In the genomic region with DNA sequence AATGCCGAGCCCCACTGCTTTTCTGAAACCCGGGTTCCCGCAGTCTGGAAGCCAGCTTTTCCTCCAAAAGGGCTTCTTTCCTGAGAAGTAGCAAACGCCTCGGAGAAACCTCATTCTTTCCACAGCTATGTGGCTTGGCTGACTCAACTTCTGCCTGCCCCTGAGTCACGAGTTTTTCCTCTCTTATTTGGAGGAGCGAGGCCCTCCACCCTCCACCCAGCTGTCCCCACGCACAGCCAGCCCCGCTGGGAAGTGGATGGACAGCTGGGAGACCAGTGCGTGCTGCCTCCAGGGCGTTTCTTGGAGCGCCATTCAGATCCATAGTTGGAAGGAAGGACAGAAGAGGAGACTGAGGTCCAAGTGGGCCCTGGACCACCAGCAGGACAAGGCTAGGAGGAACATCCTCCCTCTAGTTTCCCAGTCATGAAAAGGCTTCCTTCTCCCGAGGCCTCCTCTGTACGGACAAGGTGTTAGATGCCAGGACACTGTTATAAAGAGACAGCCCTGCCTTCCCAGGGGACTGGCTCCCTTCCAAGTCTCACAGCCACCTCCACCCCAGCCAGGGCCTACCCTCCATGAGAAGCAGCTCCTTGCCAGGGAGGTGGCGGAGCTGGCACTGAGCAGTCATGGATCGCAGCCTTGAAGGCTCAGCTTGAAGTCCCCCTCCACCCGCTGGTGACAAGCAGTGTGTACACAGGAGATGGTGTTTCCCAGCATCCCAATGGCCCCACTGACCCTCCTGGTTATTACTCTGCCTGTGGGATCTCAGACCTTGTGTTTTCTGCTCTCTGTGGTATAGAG, we compare ENCODE assay signal across 8 cellular contexts. TPM values are rescaled to one million over a fixed set of nuclear protein-coding genes. Genes with fewer than 3 reads are reported as not detected.
DNase-seq lines count a peak whose midpoint lies in the region; ATAC-seq and TF ChIP-seq lines count a peak whose summit lies in the region.

No MANE protein-coding gene starts in this region.

- H3K56ac ChIP-seq in IMR-90 (ENCODE audit: extremely low read depth, insufficient read depth, low read length), result peak overlapping the region; percentile 88

- H3K27ac ChIP-seq in IMR-90 (ENCODE audit: insufficient read depth, low read length) (peak overlapping the region; percentile 95), thyroid gland (peak overlapping the region; percentile 55 to 63 (median 56))

- H2BK15ac ChIP-seq in IMR-90 (ENCODE audit: low read depth, low read length), result peak overlapping the region; percentile 99; the same call in 2 of the 3 replicates

- in situ Hi-C loops in ACHN (cut with HindIII; ENCODE audit: low pct_ligation_motif_present, low pct_unique_long_range_greater_than_20kb, low sequenced_read_pairs) (no loop called here), IMR-90 (cut with MboI; ENCODE audit: low sequenced_read_pairs) (no loop called here), astrocyte of the cerebellum (cut with HindIII; ENCODE audit: low sequenced_read_pairs) (no loop called here)

- peak; percentile 45; the same call in 1 of the 2 replicates for TF ChIP-seq POLR2A in IMR-90 (IDR thresholded peaks at IDR 0.05; ENCODE audit: low read depth, low read length)
- no peak for TF ChIP-seq POLR2A in thyroid gland (IDR thresholded peaks at IDR 0.05)

- H3K9me1 ChIP-seq in IMR-90 (ENCODE audit: insufficient read depth, low read length), result peaks cover 12% of the 10 kb centered on the region

- intact Hi-C loops in IMR-90 (cut with micrococcal nuclease) (loop anchor here (1.0 to 2.0 kb wide), 2 partner anchors 53 to 54 kb away; no protein-coding TSS in a partner anchor), thyroid gland (cut with DNase I) (loop anchor here (10.0 kb wide), 1 partner anchor 52 kb away; the partner anchor contains the start of gene C19orf12)

- dilution Hi-C loops in IMR-90 (cut with HindIII; ENCODE audit: low sequenced_read_pairs, unreplicated experiment), result no loop called here

- peak overlapping the region; percentile 88 for H4K5ac ChIP-seq in IMR-90 (ENCODE audit: low read depth, low read length)

- H3K27me3 ChIP-seq in IMR-90 (ENCODE audit: control insufficient read depth, insufficient read depth, low read length) (no peaks in the 10 kb centered on the region), thyroid gland (no peaks in the 10 kb centered on the region)

- peak overlapping the region; percentile 95 for H3K4ac ChIP-seq in IMR-90 (ENCODE audit: low read depth, low read length)

- no peaks in the 10 kb centered on the region for H3K36me3 ChIP-seq in IMR-90 (ENCODE audit: control insufficient read depth, insufficient read depth, low read length)
- H3K36me3 ChIP-seq in thyroid gland, result no peaks in the 10 kb centered on the region

- peak; percentile 72 for DNase-seq in ACHN
- DNase-seq in IMR-90, result peak; percentile 94
- peak; percentile 86 for DNase-seq in astrocyte of the cerebellum (ENCODE audit: low read depth)
- DNase-seq in left lobe of liver (ENCODE audit: low spot score), result peak; percentile 54
- DNase-seq in thyroid gland, result peak; percentile 84
- DNase-seq in NCI-H748 treated with DMSO at 0.1 percent for 48 hours (lab: John Stamatoyannopoulos, UW), result no peak
- DNase-seq in NOMO-1 treated with dmso at 0.1 percent for 144 hours (lab: John Stamatoyannopoulos, UW; ENCODE audit: unreplicated experiment), result no peak

- peak overlapping the region; percentile 92 for H3K18ac ChIP-seq in IMR-90 (ENCODE audit: low read depth, low read length)

- H3K4me3 ChIP-seq in IMR-90 (ENCODE audit: insufficient read depth, low read depth, low read length) (peak overlapping the region; percentile 11; the same call in 1 of the 2 replicates), astrocyte of the cerebellum (ENCODE audit: low read depth, low read length) (no peak overlapping the region), thyroid gland (replicated peaks in 1 of 3) (no peak overlapping the region)

- peak overlapping the region; percentile 89 for H2AFZ ChIP-seq in IMR-90 (replicated peaks; ENCODE audit: low read length, poor library complexity)

- H2BK5ac ChIP-seq in IMR-90 (ENCODE audit: low read depth, low read length, poor library complexity, severe bottlenecking), result peak overlapping the region; percentile 88

- H3K14ac ChIP-seq in IMR-90 (replicated peaks; ENCODE audit: low read depth, low read length), result peak overlapping the region; percentile 95

- peaks cover 17% of the 10 kb centered on the region for H4K20me1 ChIP-seq in IMR-90 (ENCODE audit: insufficient read depth, low read length)

- peak; percentile 20; the same call in 1 of the 2 replicates for TF ChIP-seq RAD21 in IMR-90 (IDR thresholded peaks at IDR 0.05; ENCODE audit: low read length)

- peak overlapping the region; percentile 88 for H3K23ac ChIP-seq in IMR-90 (ENCODE audit: low read depth, low read length)

- H3K79me1 ChIP-seq in IMR-90 (ENCODE audit: low read depth in 1 of 2, low read length in 2 of 2), result peaks cover 0 to 28% of the 10 kb centered on the region in 2 experiments; a peak in 2 of 4 replicates

- 50% methylated on average over 2 of the region's 17 CpGs; no CpG with 5 or more reads in 1 of the 2 experiments for WGBS in IMR-90 (ENCODE audit: extremely low coverage in 2 of 2, insufficient read length in 1 of 2), 2 experiments
- 38 to 62% methylated on average over 13 to 15 of the region's 17 CpGs for WGBS in thyroid gland, 2 donors

- TF ChIP-seq CTCF in IMR-90 (conservative IDR thresholded peaks at IDR 0.05; ENCODE audit: low read depth, low read length) (no peak), astrocyte of the cerebellum (IDR thresholded peaks at IDR 0.05; ENCODE audit: low read depth, low read length, missing control alignments) (no peak), thyroid gland (IDR thresholded peaks at IDR 0.05) (no peak)

- POLR2A ChIA-PET in IMR-90 (lab: Charles Lee; ENCODE audit: unreplicated experiment), result interaction anchor here (0.5 kb wide), 1 partner anchor 161 kb away, joined by 11 read pairs; no protein-coding TSS in a partner anchor

- peak overlapping the region; percentile 59 for H3K4me2 ChIP-seq in IMR-90 (ENCODE audit: low read depth, low read length)

- H2BK20ac ChIP-seq in IMR-90 (ENCODE audit: low read depth, low read length), result peak overlapping the region; percentile 92

- H2BK120ac ChIP-seq in IMR-90 (ENCODE audit: low read depth, low read length), result peak overlapping the region; percentile 97

- H3K4me1 ChIP-seq in IMR-90 (ENCODE audit: control insufficient read depth, insufficient read depth, low read length) (peaks cover 27% of the 10 kb centered on the region), thyroid gland (peaks cover 26 to 47% of the 10 kb centered on the region in 2 donors)

- H4K8ac ChIP-seq in IMR-90 (ENCODE audit: low read depth in 2 of 2, low read length in 2 of 2), result peak overlapping the region; percentile 87 to 98

- no TSS peak for BruUV-seq in IMR-90 (replicated peaks; lab: Mats Ljungman, UMichigan)

- peak overlapping the region; percentile 95 for H2AK9ac ChIP-seq in IMR-90 (replicated peaks; ENCODE audit: low read depth, low read length, poor library complexity)

- peak overlapping the region; percentile 96 for H2AK5ac ChIP-seq in IMR-90 (ENCODE audit: low read depth, low read length)

- CTCF ChIA-PET in IMR-90 (lab: Yijun Ruan, JAX), result interaction anchor here (0.9 to 2.2 kb wide), 3 partner anchors 9 to 54 kb away, joined by 4 to 7 read pairs (median 4); no protein-coding TSS in a partner anchor

- peak overlapping the region; percentile 68 for H3K9ac ChIP-seq in IMR-90 (ENCODE audit: low read depth, low read length)

- H3K9me3 ChIP-seq in IMR-90 (ENCODE audit: control insufficient read depth, insufficient read depth, low read length) (no peaks in the 10 kb centered on the region), thyroid gland (no peaks in the 10 kb centered on the region)

- ATAC-seq in IMR-90 (ENCODE audit: low read depth), result peak; percentile 60
- no peak for ATAC-seq in left lobe of liver
- ATAC-seq in HG02884 (IDR thresholded peaks at IDR 0.05; ENCODE audit: unreplicated experiment), result no peak

- peak overlapping the region; percentile 99 for H4K91ac ChIP-seq in IMR-90 (ENCODE audit: insufficient read depth, low read depth, low read length)

TF ChIP-seq in IMR-90, 13 proteins besides CTCF, POLR2A, EP300 and RAD21 (continues in another document):
- TF ChIP-seq CHD1 (IDR thresholded peaks at IDR 0.05; ENCODE audit: low read depth, low read length) (no peak), ELK1 (IDR thresholded peaks at IDR 0.05; ENCODE audit: borderline replicate concordance, low read depth, low read length) (no peak), FOS (IDR thresholded peaks at IDR 0.05; ENCODE audit: low read depth, low read length) (peak; percentile 80)

RNA-seq across cellular contexts. Expression of gene PLEKHF1, which starts 2.5 kb away (rescaled TPM):
- 4.7 and 5.0 TPM in 2 replicates for total RNA-seq in IMR-90 (2012; rRNA removed)
- polyA plus RNA-seq in IMR-90 (2012; rRNA removed), result 6.6 and 7.2 TPM in 2 replicates
- 7.0 and 12.9 TPM in 2 replicates for polyA plus RNA-seq in IMR-90 (2012; cell fraction: cytosol; rRNA removed)
- 10.8 and 25.4 TPM in 2 replicates for polyA plus RNA-seq in IMR-90 (2012; cell fraction: nucleus; rRNA removed; ENCODE audit: low replicate concordance)
- total RNA-seq in left lobe of liver, result 11.3 TPM
- total RNA-seq in thyroid gland, result 10 to 100 TPM; 12.1 to 20.3 (median 16.5) TPM

RNA-seq across cellular contexts. Expression of gene C19orf12, which starts 52.3 kb away (rescaled TPM):
- total RNA-seq in IMR-90 (2012; rRNA removed) (16.3 and 19.2 TPM in 2 replicates), left lobe of liver (52.3 TPM), thyroid gland (10 to 100 TPM; 24.4 to 34.0 (median 31.9) TPM)
- 24.0 and 24.2 TPM in 2 replicates for polyA plus RNA-seq in IMR-90 (2012; rRNA removed)
- polyA plus RNA-seq in IMR-90 (2012; cell fraction: cytosol; rRNA removed), result 16.3 and 25.0 TPM in 2 replicates
- polyA plus RNA-seq in IMR-90 (2012; cell fraction: nucleus; rRNA removed; ENCODE audit: low replicate concordance), result 21.2 and 29.1 TPM in 2 replicates

RNA-seq across cellular contexts. Expression of gene POP4, which starts 56.7 kb away (rescaled TPM):
- total RNA-seq in IMR-90 (2012; rRNA removed) (65.1 and 85.5 TPM in 2 replicates), left lobe of liver (35.2 TPM), thyroid gland (10 to 100 TPM; 53.4 to 91.4 (median 87.8) TPM)
- polyA plus RNA-seq in IMR-90 (2012; rRNA removed), result 81.2 and 87.2 TPM in 2 replicates
- 17.6 and 33.7 TPM in 2 replicates for polyA plus RNA-seq in IMR-90 (2012; cell fraction: cytosol; rRNA removed)
- 20.6 and 93.1 TPM in 2 replicates for polyA plus RNA-seq in IMR-90 (2012; cell fraction: nucleus; rRNA removed; ENCODE audit: low replicate concordance)

Comparison
In these comparisons a context has a peak if more than half of its experiments do, and no peak if none do; other contexts are left out.
1. DNase-seq: peak in ACHN (single experiment), IMR-90 (single experiment), astrocyte of the cerebellum (single experiment), left lobe of liver (single experiment) and thyroid gland (2 of 2); none in NCI-H748 treated with DMSO at 0.1 percent for 48 hours (single experiment) and NOMO-1 treated with dmso at 0.1 percent for 144 hours (single experiment).